9 cellular contexts compared by ENCODE assay signal in the genomic region with DNA sequence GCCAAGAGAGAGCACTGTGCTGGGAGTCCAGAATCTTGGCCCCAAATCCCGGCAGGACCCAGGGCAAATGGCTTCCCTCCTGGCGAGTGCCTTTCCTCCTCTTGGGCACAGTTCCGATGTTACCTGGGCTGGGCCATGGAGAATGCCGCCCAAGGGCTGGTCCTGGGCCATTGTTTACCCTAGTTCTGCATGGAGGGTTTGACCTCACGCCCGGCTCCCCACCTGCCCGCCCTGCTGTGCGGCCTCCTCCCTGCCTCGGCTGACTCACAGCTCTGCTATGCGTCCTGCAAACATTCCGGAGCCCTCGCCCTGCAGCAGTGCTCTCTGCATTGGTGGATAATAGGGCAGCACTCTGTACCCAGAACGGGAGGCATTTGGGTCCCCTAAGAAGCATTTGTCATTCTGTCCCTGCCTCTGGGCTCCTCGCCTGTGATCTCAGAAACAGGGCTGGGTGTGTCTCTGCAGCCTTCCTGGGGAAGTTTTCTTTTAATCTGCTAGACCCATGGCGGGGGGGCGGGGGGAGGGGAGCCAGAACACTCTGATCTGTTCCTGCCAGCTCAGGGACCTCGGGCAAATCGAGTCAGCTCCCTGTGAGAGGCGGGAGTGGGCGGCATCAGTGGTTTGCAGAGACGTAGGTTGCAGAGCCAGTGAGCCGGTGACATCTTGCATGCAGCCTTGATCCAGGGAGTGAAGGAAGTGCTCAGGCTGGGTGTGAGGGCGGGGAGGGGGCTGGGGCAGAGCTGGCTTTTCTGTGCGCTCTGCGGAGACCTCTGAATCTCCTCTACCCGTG. TPM values are rescaled to one million over a fixed set of nuclear protein-coding genes. Genes with fewer than 3 reads are reported as not detected.
DNase-seq lines count a peak whose midpoint lies in the region; ATAC-seq lines count a peak whose summit lies in the region.
"Had no signal": no experiment of that assay in that cellular context is flagged by ENCODE, and none has a peak within 500 bp of the region (broad histone marks: within the 10 kb centered on the region; RNA-seq: fewer than 3 reads in every experiment).

No MANE protein-coding gene starts in this region.

- CTCF ChIA-PET in T-cell (lab: Charles Lee) = no interaction called here

- peak overlapping the region; percentile 40; the same call in 1 of the 2 replicates for H3K4me3 ChIP-seq in GM23248
- H3K4me3 ChIP-seq: dorsolateral prefrontal cortex had no signal

- H3K36me3 Mint-ChIP-seq in T-cell = no peaks in the 10 kb centered on the region

- DNase-seq in GM23248 = peak; percentile 79
- peak; percentile 12 to 66 (median 42) for DNase-seq in T-cell
- DNase-seq in amniotic stem cell (lab: John Stamatoyannopoulos, UW) = peak; percentile 36
- DNase-seq in iPS DF 19.7 (ENCODE audit: low read depth, low spot score) = peak; percentile 87
- DNase-seq in stimulated activated CD4-positive, alpha-beta T cell treated with anti-CD3 and anti-CD28 coated beads, Interleukin-12 subunit alpha, Interleukin-12 subunit beta, amount 100 ng/mL, for 48 hours (ENCODE audit: low read depth in 2 of 3, low spot score in 1 of 3) = peak; percentile 54 to 68 (median 57)

- peak overlapping the region; percentile 52 for H3K4me2 ChIP-seq in GM23248 (ENCODE audit: unreplicated experiment)

- POLR2A ChIA-PET in T-cell (lab: Charles Lee) = interaction anchor here in 1 of 2 donors (0.7 kb wide), 1 partner anchor 534 kb away, joined by 3 read pairs; no protein-coding TSS in a partner anchor

- no peaks in the 10 kb centered on the region for H3K9me2 ChIP-seq in GM23248 (ENCODE audit: insufficient read depth)

- ATAC-seq in T-cell (replicated peaks in 1 of 4) (peak; percentile 69 to 94 (median 76)), HG02870 (IDR thresholded peaks at IDR 0.05; ENCODE audit: unreplicated experiment) (no peak), GM21619 (IDR thresholded peaks at IDR 0.05; ENCODE audit: unreplicated experiment) (no peak), HG03039 (IDR thresholded peaks at IDR 0.05; ENCODE audit: unreplicated experiment) (no peak)

- no peaks in the 10 kb centered on the region for H3K36me3 ChIP-seq in GM23248 (ENCODE audit: low read depth)

- H3K79me2 ChIP-seq in GM23248 (ENCODE audit: insufficient read depth) = no peaks in the 10 kb centered on the region

- 0 out of 2 replicates have a peak, but pooled peaks cover 4% of the 10 kb centered on the region for H3F3A ChIP-seq in GM23248 (ENCODE audit: insufficient read depth)

- no peaks in the 10 kb centered on the region for H3K27me3 ChIP-seq in GM23248 (replicated peaks; ENCODE audit: insufficient read depth)

- in situ Hi-C loops in GM23248 (cut with MboI) = no loop called here

- peak overlapping the region; percentile 85 to 89 for H3K27ac Mint-ChIP-seq in T-cell

- no peak overlapping the region for H3K27ac ChIP-seq in GM23248

- 10 to 12% methylated on average over 22 to 26 of the region's 26 CpGs for WGBS in GM23248 (ENCODE audit: low coverage in 1 of 2, low lambda C conversion rate in 2 of 2, missing lambda C conversion rate in 2 of 2), 2 experiments

- peak overlapping the region; percentile 59 to 72 (median 72) for H3K4me3 Mint-ChIP-seq in T-cell

- peaks cover 9% of the 10 kb centered on the region for H3K4me1 ChIP-seq in GM23248 (ENCODE audit: insufficient read depth)

- no peaks in the 10 kb centered on the region for H4K20me1 ChIP-seq in GM23248 (ENCODE audit: insufficient read depth)

- H3K4me1 Mint-ChIP-seq in T-cell = peaks cover 34 to 44% (median 40%) of the 10 kb centered on the region in 3 donors

- H3K27me3 Mint-ChIP-seq in T-cell = no peaks in the 10 kb centered on the region

- H3K9me3 Mint-ChIP-seq in T-cell = peaks cover 0 to 5% (median 0%) of the 10 kb centered on the region in 3 donors

- no peak overlapping the region for H3K9ac ChIP-seq in GM23248

- no peaks in the 10 kb centered on the region for H3K9me3 ChIP-seq in GM23248 (ENCODE audit: low read depth)

- peak overlapping the region; percentile 20; the same call in 1 of the 2 replicates for H2AFZ ChIP-seq in GM23248

RNA-seq across cellular contexts. Expression of gene SMIM38, which starts 32.9 kb away (rescaled TPM):
- total RNA-seq in GM23248 (2014; rRNA removed; shearing (Covaris generic)) = not detected in 2 replicates
- polyA plus RNA-seq in GM23248 (2016; fragmentation: Nextera tagmentation; extraction: Ambion mirVana) = not detected in 2 replicates
- 1 to 10 TPM in 2 of 5 donors, under 1 TPM in 3; 0.12 to 1.7 (median 0.92) TPM for total RNA-seq in T-cell

Comparison
In these comparisons a context has a peak if more than half of its experiments do, and no peak if none do; other contexts are left out.
1. DNase-seq: peak in every context shown above with its lines; median percentile 87 in iPS DF 19.7; 79 in GM23248; 57 in stimulated activated CD4-positive, alpha-beta T cell treated with anti-CD3 and anti-CD28 coated beads, Interleukin-12 subunit alpha, Interleukin-12 subunit beta, amount 100 ng/mL, for 48 hours; 42 in T-cell; 36 in amniotic stem cell.
2. ATAC-seq: peak in T-cell (4 of 4); none in HG02870 (single experiment), GM21619 (single experiment) and HG03039 (single experiment).